Comparison of ENCODE assay signal across 10 cellular contexts in the genomic region with DNA sequence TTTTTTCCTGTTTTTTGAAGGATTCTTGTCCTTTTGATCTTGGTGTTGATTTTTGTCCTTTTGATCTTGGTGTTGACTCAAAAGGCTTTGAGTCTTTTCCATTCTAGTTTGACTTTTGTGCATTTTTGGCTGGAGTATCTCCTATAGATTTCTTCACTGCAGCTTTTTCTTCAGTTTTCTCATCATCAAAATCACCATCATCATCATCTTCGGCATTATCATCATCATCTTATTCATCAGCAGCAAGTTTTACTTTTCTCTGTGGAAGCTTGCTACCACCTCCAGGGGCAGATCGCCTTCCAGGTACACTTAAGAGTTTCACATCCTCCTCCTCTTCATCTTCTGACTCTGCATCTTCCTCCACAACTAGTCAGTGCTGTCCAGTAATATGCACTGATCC. TPM values are rescaled to one million over a fixed set of nuclear protein-coding genes. Genes with fewer than 3 reads are reported as not detected.
"Had no signal": no experiment of that assay in that cellular context is flagged by ENCODE, and none has a peak within 500 bp of the region (broad histone marks: within the 10 kb centered on the region; RNA-seq: fewer than 3 reads in every experiment).

No MANE protein-coding gene starts in this region.

- DNase-seq: IMR-90, KBM-7, KG1 had no signal

- ATAC-seq: K562 had no signal

- H3K4me2 ChIP-seq: KMS-11 had no signal

- H3K27ac ChIP-seq: HL-60, KMS-11 had no signal

- H3K4me3 ChIP-seq: K562 had no signal

- H3K9ac ChIP-seq: KMS-11 had no signal

- FAIRE-seq: HTR-8/SVneo, K562 had no signal

RNA-seq across cellular contexts. Expression of gene MCHR2, which starts 56.5 kb away (rescaled TPM):
- total RNA-seq: HT-29, HT1080, IMR-90, K562 had no signal
- polyA plus RNA-seq: IgD-negative memory B cell, IMR-90, K562 had no signal
